In the genomic region with DNA sequence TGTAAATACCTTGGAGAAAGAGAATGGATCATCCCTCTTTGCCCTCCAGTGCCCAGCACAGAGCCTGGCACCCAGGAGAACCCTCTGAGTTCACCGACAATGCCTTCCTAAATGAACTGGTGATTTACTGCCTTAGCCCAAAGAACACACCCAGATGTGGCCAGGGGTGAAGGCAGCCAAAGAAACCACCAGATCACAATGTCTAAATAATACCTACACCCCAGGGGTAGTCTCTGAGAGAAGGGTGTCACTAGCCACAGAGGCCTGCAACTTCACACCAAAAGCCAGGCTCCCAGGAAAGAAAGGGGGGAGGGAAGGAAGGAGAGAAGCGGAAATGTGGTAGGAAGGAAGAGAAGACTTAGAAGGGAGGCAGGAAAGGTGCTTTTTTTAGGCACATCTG, we compare ENCODE assay signal across 19 cellular contexts.
"Had no signal": no experiment of that assay in that cellular context is flagged by ENCODE, and none has a peak within 500 bp of the region (broad histone marks: within the 10 kb centered on the region; RNA-seq: fewer than 3 reads in every experiment).

No MANE protein-coding gene starts in this region.

- H3K27ac ChIP-seq: heart right ventricle, left ventricle myocardium inferior, neutrophil, suprapubic skin, thyroid gland, upper lobe of left lung had no signal

- H3K4me2 ChIP-seq: smooth muscle cell had no signal

- DNase-seq: cerebellar nuclear complex; dermis blood vessel endothelial cell; effector CD4-positive, alpha-beta T cell; heart right ventricle; hypothalamus; left ventricle myocardium inferior; mesenchymal stem cell; midbrain; naive B cell; stimulated activated CD4-positive, alpha-beta T cell treated with anti-CD3 and anti-CD28 coated beads, Interleukin-2, amount 100 ng/mL, for 48 hours; stimulated activated naive CD4-positive, alpha-beta T cell treated with Interleukin-2 at 50 U/mL for 16 hours; thyroid gland; upper lobe of left lung had no signal

- H3K4me1 ChIP-seq: suprapubic skin, upper lobe of left lung had no signal

- H3K36me3 ChIP-seq: left ventricle myocardium inferior, neutrophil, suprapubic skin, thyroid gland had no signal

- H3K4me3 ChIP-seq: heart right ventricle, left ventricle myocardium inferior, lung, smooth muscle cell, suprapubic skin, thyroid gland, upper lobe of left lung had no signal

- H3K9me3 ChIP-seq: neutrophil, suprapubic skin, thyroid gland, upper lobe of left lung had no signal

- H3K27me3 ChIP-seq: heart right ventricle, neutrophil, suprapubic skin, thyroid gland, upper lobe of left lung had no signal

- FAIRE-seq: colon, frontal cortex had no signal
